Comparison of ENCODE assay signal across 8 cellular contexts in the genomic region with DNA sequence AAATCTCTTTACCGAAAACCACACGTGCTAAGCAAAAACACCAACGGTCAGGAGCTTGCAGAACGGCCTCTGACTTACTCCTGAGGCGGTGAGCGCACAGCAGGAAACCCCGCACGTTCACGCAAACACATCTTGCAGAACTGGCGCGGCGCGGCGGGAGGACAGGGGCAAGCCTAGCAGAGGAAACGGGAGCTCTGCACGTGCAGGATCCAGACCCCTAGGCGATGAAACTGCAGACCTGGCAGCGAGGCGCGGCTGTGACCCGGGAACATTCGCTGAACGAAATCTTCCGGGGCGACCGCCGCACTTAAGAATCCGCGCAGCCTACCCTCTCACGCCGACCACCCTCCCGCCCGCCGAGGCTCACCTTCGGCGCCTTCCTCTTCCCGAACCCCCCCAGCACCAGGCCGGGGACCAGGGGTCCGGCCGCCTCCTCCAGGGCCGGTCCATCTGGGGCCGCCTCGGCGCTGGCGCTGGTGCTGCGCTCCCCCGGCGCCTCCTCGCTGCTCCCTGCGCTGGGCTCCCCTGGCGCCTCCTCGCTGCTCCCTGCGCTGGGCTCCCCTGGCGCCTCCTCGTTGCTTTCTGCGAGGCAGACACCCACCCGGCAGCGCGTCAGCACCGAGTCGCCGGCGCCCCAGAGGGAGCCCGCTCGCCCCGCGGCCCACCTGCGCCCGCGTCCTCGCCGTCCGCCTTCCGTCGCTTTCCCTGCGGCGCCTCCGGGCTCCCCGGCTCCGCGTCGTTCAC. TPM values are rescaled to one million over a fixed set of nuclear protein-coding genes. Genes with fewer than 3 reads are reported as not detected.
A peak's percentile ranks its signal among the peaks of the same experiment; 100 is the strongest.
DNase-seq lines count a peak whose midpoint lies in the region; ATAC-seq and TF ChIP-seq lines count a peak whose summit lies in the region.

No MANE protein-coding gene starts in this region.

- no peak for TF ChIP-seq POLR2A in gastrocnemius medialis (IDR thresholded peaks at IDR 0.05)

- no peaks in the 10 kb centered on the region for H3K9me3 ChIP-seq in left ventricle myocardium inferior (replicated peaks)
- H3K9me3 ChIP-seq in gastrocnemius medialis, result no peaks in the 10 kb centered on the region

- H3K27ac ChIP-seq in left ventricle myocardium inferior (replicated peaks) (peak overlapping the region; percentile 86), gastrocnemius medialis (peak overlapping the region; percentile 58 to 94 (median 88))

- H3K36me3 ChIP-seq in left ventricle myocardium inferior (peaks cover 52% of the 10 kb centered on the region), gastrocnemius medialis (peaks cover 0 to 57% of the 10 kb centered on the region in 2 donors)

- ATAC-seq in GM19324 (IDR thresholded peaks at IDR 0.05; ENCODE audit: low FRiP score, unreplicated experiment), result peak; percentile 39
- peak; percentile 26 for ATAC-seq in HG03280 (IDR thresholded peaks at IDR 0.05; ENCODE audit: unreplicated experiment)
- ATAC-seq in gastrocnemius medialis, result peak in 1 of 2 donors; percentile 6
- no peak for ATAC-seq in GM18870 (IDR thresholded peaks at IDR 0.05; ENCODE audit: unreplicated experiment)

- H3K27me3 ChIP-seq in left ventricle myocardium inferior (ENCODE audit: low read depth) (no peaks in the 10 kb centered on the region), gastrocnemius medialis (no peaks in the 10 kb centered on the region)

- H3K4me1 ChIP-seq in left ventricle myocardium inferior (peaks cover 34% of the 10 kb centered on the region), gastrocnemius medialis (peaks cover 17 to 22% of the 10 kb centered on the region in 2 donors)

- DNase-seq in AG20443 (ENCODE audit: low spot score) (peak; percentile 40), left ventricle myocardium inferior (no peak), gastrocnemius medialis (peak in 1 of 2 donors; percentile 11), superior temporal gyrus (ENCODE audit: extremely low spot score) (no peak)
- DNase-seq in activated CD8-positive, alpha-beta memory T cell treated with anti-CD3 and anti-CD28 coated beads, Interleukin-2, amount 50 U/mL, for 48 hours, result peak; percentile 67

- in situ Hi-C loops in gastrocnemius medialis (cut with MboI; ENCODE audit: low sequenced_read_pairs in 4 of 4), result no loop called here

- H3K4me3 ChIP-seq in left ventricle myocardium inferior (peak overlapping the region; percentile 83), gastrocnemius medialis (peak overlapping the region; percentile 95 to 97 (median 96))

- TF ChIP-seq CTCF in left ventricle myocardium inferior (IDR thresholded peaks at IDR 0.05; ENCODE audit: borderline replicate concordance) (no peak), gastrocnemius medialis (IDR thresholded peaks at IDR 0.05 in 4 of 5, conservative IDR thresholded peaks at IDR 0.05 in 1 of 5) (no peak)

- intact Hi-C loops in left ventricle myocardium inferior (cut with micrococcal nuclease) (no loop called here), gastrocnemius medialis (cut with DNase I; ENCODE audit: low total_unique reads) (loop anchor here (2.0 to 10.0 kb wide), 5 partner anchors 59 to 1269 kb away; partner anchors contain the start of genes FBRSL1, PUS1, RAN and SFSWAP)

RNA-seq across cellular contexts. Expression of gene DDX51, which starts 0.6 kb away (rescaled TPM):
- 9.0 TPM for total RNA-seq in left ventricle myocardium inferior
- total RNA-seq in gastrocnemius medialis, result 1 to 10 TPM; 5.8 to 7.8 (median 6.5) TPM

RNA-seq across cellular contexts. Expression of gene NOC4L, which starts 0.8 kb away (rescaled TPM):
- 10.3 TPM for total RNA-seq in left ventricle myocardium inferior
- total RNA-seq in gastrocnemius medialis, result 10 to 100 TPM; 11.1 to 24.0 (median 21.2) TPM

Comparison
In these comparisons a context has a peak if more than half of its experiments do, and no peak if none do; other contexts are left out.
1. DNase-seq: peak in AG20443 (single experiment) and activated CD8-positive, alpha-beta memory T cell treated with anti-CD3 and anti-CD28 coated beads, Interleukin-2, amount 50 U/mL, for 48 hours (single experiment); none in left ventricle myocardium inferior (single experiment) and superior temporal gyrus (single experiment).